ENCODE assay signal across 8 cellular contexts in the genomic region with DNA sequence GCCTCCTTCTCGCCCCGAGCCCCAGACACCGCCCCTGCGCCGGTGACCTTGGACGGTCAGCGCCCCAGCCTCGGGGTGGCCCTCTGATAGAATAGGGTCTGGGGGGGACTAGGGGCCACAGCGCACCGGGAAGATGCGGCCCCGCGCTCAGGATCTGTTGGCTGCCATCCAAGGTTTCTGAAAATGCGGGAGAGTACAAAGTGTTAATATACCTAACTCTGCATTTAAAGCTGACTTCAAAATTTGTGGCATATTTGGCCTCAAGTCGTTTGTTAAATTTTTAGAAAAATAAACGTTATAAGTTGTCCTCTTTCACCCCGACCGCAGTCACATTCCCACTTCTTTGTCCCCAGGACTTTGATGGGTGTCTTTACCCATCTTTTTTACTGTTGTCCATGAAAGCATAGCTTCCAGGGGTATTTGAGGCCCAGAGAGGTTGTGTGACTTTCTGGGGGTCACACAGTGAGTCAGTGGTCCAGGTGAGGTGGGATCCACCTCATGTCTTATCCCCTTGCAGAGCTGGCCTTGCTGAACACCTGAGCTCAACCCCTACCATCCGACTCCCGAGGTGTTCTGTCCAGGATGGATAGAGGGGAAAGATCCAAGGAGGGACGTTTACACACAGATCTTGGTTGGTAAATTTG. TPM values are rescaled to one million over a fixed set of nuclear protein-coding genes. Genes with fewer than 3 reads are reported as not detected.
DNase-seq lines count a peak whose midpoint lies in the region; ATAC-seq and TF ChIP-seq lines count a peak whose summit lies in the region.

No MANE protein-coding gene starts in this region.

- WGBS in esophagus, 2 donors: 19 to 20% methylated on average over 19 to 21 of the region's 21 CpGs
- 18 to 25% (median 20%) methylated on average over 20 to 21 of the region's 21 CpGs for WGBS in psoas muscle, 3 donors

- H3K9me3 ChIP-seq in Panc1 (ENCODE audit: control insufficient read depth, insufficient read depth, low read depth, low read length) (no peaks in the 10 kb centered on the region), esophagus (ENCODE audit: control insufficient read depth in 2 of 2, insufficient read depth in 1 of 2, low read depth in 1 of 2, low read length in 1 of 2) (no peaks in the 10 kb centered on the region), psoas muscle (no peaks in the 10 kb centered on the region)

- TSS peak; percentile 78 for BruUV-seq in Panc1 (replicated peaks; lab: Mats Ljungman, UMichigan)

- in situ Hi-C loops in Panc1 (cut with HindIII; ENCODE audit: low pct_unique_long_range_greater_than_20kb, low sequenced_read_pairs): no loop called here

- H3K4me1 ChIP-seq in Panc1 (ENCODE audit: control insufficient read depth, insufficient read depth, low read length): peaks cover 16% of the 10 kb centered on the region
- no peaks in the 10 kb centered on the region for H3K4me1 ChIP-seq in esophagus (ENCODE audit: control insufficient read depth in 2 of 2, insufficient read depth in 2 of 2, low read length in 1 of 2)
- peaks cover 3% of the 10 kb centered on the region for H3K4me1 ChIP-seq in psoas muscle

- POLR2A ChIA-PET in Panc1 (lab: Charles Lee): no interaction called here

- H3K36me3 ChIP-seq in GM06990 (ENCODE audit: control insufficient read depth, insufficient read depth, low read length) (no peaks in the 10 kb centered on the region), Panc1 (ENCODE audit: control insufficient read depth, insufficient read depth, low read length) (no peaks in the 10 kb centered on the region; the same call in 1 of the 2 replicates), esophagus (ENCODE audit: control insufficient read depth in 2 of 2, insufficient read depth in 2 of 2, low read length in 1 of 2) (no peaks in the 10 kb centered on the region), psoas muscle (ENCODE audit: insufficient read depth in 1 of 2, low read depth in 1 of 2) (peaks cover 0 to 7% of the 10 kb centered on the region in 2 donors)

- DNase-seq in GM06990 (ENCODE audit: extremely low read depth, insufficient read length): no peak
- DNase-seq in Panc1 (ENCODE audit: low read depth, low spot score): no peak
- DNase-seq in psoas muscle: no peak
- DNase-seq in foreskin melanocyte: no peak
- no peak for DNase-seq in stimulated activated naive CD4-positive, alpha-beta T cell treated with Interleukin-2 at 50 U/mL for 16 hours (lab: John Stamatoyannopoulos, UW)
- DNase-seq in NCI-H774 (lab: John Stamatoyannopoulos, UW): no peak

- CTCF ChIA-PET in Panc1 (lab: Charles Lee): no interaction called here

- ATAC-seq in Panc1: no peak
- ATAC-seq in psoas muscle: no peak
- no peak for ATAC-seq in GM18870 (IDR thresholded peaks at IDR 0.05; ENCODE audit: unreplicated experiment)

- intact Hi-C loops in Panc1 (cut with micrococcal nuclease; ENCODE audit: unreplicated experiment) (no loop called here), psoas muscle (cut with DNase I) (no loop called here)

- no peak for TF ChIP-seq CTCF in GM06990 (IDR thresholded peaks at IDR 0.05; ENCODE audit: insufficient read depth, low read length, poor library complexity, severe bottlenecking)
- no peak for TF ChIP-seq CTCF in Panc1 (IDR thresholded peaks at IDR 0.05)
- no peak for TF ChIP-seq CTCF in psoas muscle (IDR thresholded peaks at IDR 0.05)

- H3K27me3 ChIP-seq in GM06990 (replicated peaks; ENCODE audit: control insufficient read depth, insufficient read depth, low read length) (no peaks in the 10 kb centered on the region), Panc1 (ENCODE audit: control insufficient read depth, insufficient read depth, low read length) (no peaks in the 10 kb centered on the region), esophagus (ENCODE audit: control insufficient read depth in 1 of 2, insufficient read depth in 2 of 2, low read length in 2 of 2) (no peaks in the 10 kb centered on the region), psoas muscle (ENCODE audit: insufficient read depth in 3 of 3, low read length in 2 of 3) (peaks cover 0 to 2% (median 0%) of the 10 kb centered on the region in 3 donors)

- peak overlapping the region; percentile 58 for H3K4me3 ChIP-seq in GM06990 (replicated peaks; ENCODE audit: low read depth, low read length)
- peak overlapping the region; percentile 53 to 76 for H3K4me3 ChIP-seq in Panc1 (ENCODE audit: low read depth in 2 of 2, low read length in 2 of 2)
- H3K4me3 ChIP-seq in esophagus (ENCODE audit: low read depth in 1 of 2, low read length in 2 of 2): peak overlapping the region; percentile 63 to 68
- H3K4me3 ChIP-seq in psoas muscle: peak overlapping the region; percentile 72

- H3K27ac ChIP-seq in Panc1 (ENCODE audit: low read length) (peak overlapping the region; percentile 66), esophagus (ENCODE audit: low read depth in 2 of 2, low read length in 1 of 2) (peak overlapping the region; percentile 60 to 66), psoas muscle (peak overlapping the region; percentile 70)

RNA-seq across cellular contexts. Expression of a gene that starts 0.8 kb away (rescaled TPM):
- total RNA-seq in Panc1 (2021; ENCODE audit: unreplicated experiment) (3.1 TPM), psoas muscle (10 to 100 TPM in 1 of 4 donors, 1 to 10 TPM in 3; 6.0 to 11.0 (median 7.5) TPM)
- polyA plus RNA-seq in Panc1 (2012; ENCODE audit: insufficient read length): 6.3 TPM
- polyA plus RNA-seq in esophagus (1 to 10 TPM; 2.1 to 2.4 TPM), psoas muscle (10 to 100 TPM in 2 of 3 donors, 1 to 10 TPM in 1; 6.2 to 11.5 (median 10.3) TPM)

RNA-seq across cellular contexts. Expression of a gene that starts 22.9 kb away (rescaled TPM):
- total RNA-seq in Panc1 (2021; ENCODE audit: unreplicated experiment): 73.6 TPM
- polyA plus RNA-seq in Panc1 (2012; ENCODE audit: insufficient read length): 48.1 TPM
- 10 to 100 TPM; 19.2 to 58.3 TPM for polyA plus RNA-seq in esophagus
- 100 to 1,000 TPM in 3 of 4 donors, 10 to 100 TPM in 1; 99.8 to 154 (median 131) TPM for total RNA-seq in psoas muscle
- polyA plus RNA-seq in psoas muscle: 100 to 1,000 TPM; 111 to 164 (median 140) TPM
